In the genomic region with DNA sequence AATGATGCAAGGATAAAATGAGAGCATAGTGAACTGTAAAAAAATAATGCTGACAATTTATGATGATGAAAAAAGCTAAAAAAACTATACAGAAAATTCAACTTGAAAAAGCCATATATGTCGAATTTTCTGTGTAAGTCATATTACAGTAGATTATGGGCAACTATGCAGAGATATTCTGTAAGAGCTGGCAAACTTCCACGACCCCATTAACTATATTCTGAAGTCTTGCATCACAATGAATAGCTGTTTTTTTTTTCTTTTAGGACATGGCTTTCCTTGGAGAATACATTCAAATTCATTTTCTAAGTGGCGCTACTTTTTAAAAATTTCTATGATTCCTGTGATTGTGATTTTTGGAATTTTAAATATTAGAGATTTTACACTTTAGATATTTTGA, we compare ENCODE assay signal across 20 cellular contexts. TPM values are rescaled to one million over a fixed set of nuclear protein-coding genes. Genes with fewer than 3 reads are reported as not detected.
"Had no signal": no experiment of that assay in that cellular context is flagged by ENCODE, and none has a peak within 500 bp of the region (broad histone marks: within the 10 kb centered on the region; RNA-seq: fewer than 3 reads in every experiment).

No MANE protein-coding gene starts in this region.

- H3K27me3 ChIP-seq: breast epithelium, gastrocnemius medialis, spleen, vagina had no signal

- H3K4me3 ChIP-seq: breast epithelium, esophagus squamous epithelium, gastrocnemius medialis, prostate gland, spleen, thoracic aorta, vagina had no signal

- H3K4me1 ChIP-seq: breast epithelium, esophagus squamous epithelium, gastrocnemius medialis, prostate gland, vagina had no signal

- DNase-seq: activated CD4-positive, alpha-beta T cell treated with anti-CD3 and anti-CD28 coated beads for 1 hour; activated gamma-delta T cell treated with Interleukin-2 at 50 U/mL for 16 hours; activated T-cell treated with anti-CD3 and anti-CD28 coated beads, Interleukin-2, amount 50 U/mL, for 1 hour; cortex of kidney; esophagus squamous epithelium; gastrocnemius medialis; hippocampal formation; left ventricle myocardium superior; midbrain; spleen; stimulated activated CD4-positive, alpha-beta T cell treated with anti-CD3 and anti-CD28 coated beads, Interleukin-4, amount 100 ng/mL, for 1 hour; stimulated activated naive CD4-positive, alpha-beta T cell treated with Interleukin-2 at 50 U/mL for 16 hours; T-helper 2 cell had no signal

- H3K27ac ChIP-seq: breast epithelium, esophagus squamous epithelium, gastrocnemius medialis, prostate gland, spleen, thoracic aorta, vagina had no signal

- H3K9me3 ChIP-seq: breast epithelium, esophagus squamous epithelium, gastrocnemius medialis, prostate gland, spleen, thoracic aorta, vagina had no signal

- H3K36me3 ChIP-seq: breast epithelium, prostate gland had no signal

- ATAC-seq: gastrocnemius medialis; left ventricle myocardium superior; natural killer cell treated with Interleukin-12 subunit alpha and Interleukin-12 subunit beta and Interleukin-15 and Interleukin-18, amount 100 ng/mL, for 72 hours had no signal

RNA-seq across cellular contexts. Expression of gene NLRP6, which starts 23.0 kb away (rescaled TPM):
- total RNA-seq: endodermal cell, osteocyte had no signal

RNA-seq across cellular contexts. Expression of gene IFITM5, which starts 44.1 kb away (rescaled TPM):
- total RNA-seq: breast epithelium; endodermal cell; esophagus squamous epithelium; gastrocnemius medialis; left ventricle myocardium superior; natural killer cell treated with Interleukin-12 subunit alpha and Interleukin-12 subunit beta and Interleukin-15 and Interleukin-18, amount 100 ng/mL, for 72 hours; osteocyte; prostate gland; spleen; thoracic aorta; vagina had no signal
- polyA plus RNA-seq: spleen had no signal
